20 cellular contexts compared by ENCODE assay signal in genomic region chr3:141462176-141462859, GRCh38. TPM values are rescaled to one million over a fixed set of nuclear protein-coding genes. Genes with fewer than 3 reads are reported as not detected.
DNase-seq lines count a peak whose midpoint lies in the region; ATAC-seq and TF ChIP-seq lines count a peak whose summit lies in the region.
"Had no signal": no experiment of that assay in that cellular context is flagged by ENCODE, and none has a peak within 500 bp of the region (broad histone marks: within the 10 kb centered on the region; RNA-seq: fewer than 3 reads in every experiment).

No MANE protein-coding gene starts in this region.

- intact Hi-C loops in activated CD8-positive, alpha-beta T cell treated with anti-CD3 and anti-CD28 coated beads for 36 hours (cut with micrococcal nuclease): no loop called here

- ATAC-seq in activated CD8-positive, alpha-beta T cell treated with anti-CD3 and anti-CD28 coated beads, Interleukin-2, amount 10 ng/mL, durations not matched to agents 7 days and 5 days: no peak
- no peak for ATAC-seq in activated CD8-positive, alpha-beta T cell treated with anti-CD3 and anti-CD28 coated beads for 36 hours
- ATAC-seq in GM19455 (IDR thresholded peaks at IDR 0.05; ENCODE audit: unreplicated experiment): no peak
- ATAC-seq: activated naive CD4-positive, alpha-beta T cell treated with anti-CD3 and anti-CD28 coated beads, Interleukin-2, amount 50 U/mL, for 72 hours; activated T-helper 17 cell treated with anti-CD3 and anti-CD28 coated beads, Interleukin-2, amount 50 U/mL, for 72 hours; GM23338; K562; left colon had no signal

- H3K9me3 Mint-ChIP-seq in activated CD8-positive, alpha-beta T cell treated with anti-CD3 and anti-CD28 coated beads, Interleukin-2, amount 10 ng/mL, durations not matched to agents 7 days and 5 days (ENCODE audit: insufficient read depth): peaks cover 14% of the 10 kb centered on the region
- H3K9me3 Mint-ChIP-seq in activated CD8-positive, alpha-beta T cell treated with anti-CD3 and anti-CD28 coated beads for 36 hours: peaks cover 10% of the 10 kb centered on the region

- H3K27ac Mint-ChIP-seq in activated CD8-positive, alpha-beta T cell treated with anti-CD3 and anti-CD28 coated beads, Interleukin-2, amount 10 ng/mL, durations not matched to agents 7 days and 5 days: no peak overlapping the region
- H3K27ac Mint-ChIP-seq in activated CD8-positive, alpha-beta T cell treated with anti-CD3 and anti-CD28 coated beads for 36 hours: no peak overlapping the region
- H3K27ac Mint-ChIP-seq: activated naive CD4-positive, alpha-beta T cell treated with anti-CD3 and anti-CD28 coated beads, Interleukin-2, amount 50 U/mL, for 72 hours; activated T-helper 17 cell treated with anti-CD3 and anti-CD28 coated beads, Interleukin-2, amount 50 U/mL, for 72 hours; GM23338 had no signal

- POLR2A ChIA-PET in activated CD8-positive, alpha-beta T cell treated with anti-CD3 and anti-CD28 coated beads, Interleukin-2, amount 10 ng/mL, durations not matched to agents 7 days and 5 days (lab: Charles Lee): no interaction called here
- POLR2A ChIA-PET in activated CD8-positive, alpha-beta T cell treated with anti-CD3 and anti-CD28 coated beads for 36 hours (lab: Charles Lee): interaction anchor here (0.9 kb wide), 1 partner anchor 25 kb away, joined by 3 read pairs; no protein-coding TSS in a partner anchor

- peak; percentile 18 for DNase-seq in activated CD8-positive, alpha-beta T cell treated with anti-CD3 and anti-CD28 coated beads, Interleukin-2, amount 10 ng/mL, durations not matched to agents 7 days and 5 days
- no peak for DNase-seq in activated CD8-positive, alpha-beta T cell treated with anti-CD3 and anti-CD28 coated beads for 36 hours
- peak; percentile 99 for DNase-seq in NCI-H146 treated with DMSO at 0.1 percent for 48 hours (lab: John Stamatoyannopoulos, UW; ENCODE audit: unreplicated experiment)
- peak; percentile 59 for DNase-seq in SHP77 treated with DMSO at 0.1 percent for 48 hours (lab: John Stamatoyannopoulos, UW)
- no peak for DNase-seq in amygdala (lab: John Stamatoyannopoulos, UW)
- no peak for DNase-seq in dedifferentiated amniotic fluid mesenchymal stem cell (ENCODE audit: extremely low spot score)
- DNase-seq: activated CD8-positive, alpha-beta memory T cell treated with anti-CD3 and anti-CD28 coated beads, Interleukin-2, amount 50 U/mL, for 48 hours; aorta; cortex of kidney; esophagus squamous epithelium; left colon; MM.1S; NCI-H187; NCI-H82; WERI-Rb-1 had no signal

- TF ChIP-seq CTCF in activated CD8-positive, alpha-beta T cell treated with anti-CD3 and anti-CD28 coated beads for 36 hours (IDR thresholded peaks at IDR 0.05): no peak

- H3K27me3 Mint-ChIP-seq in activated CD8-positive, alpha-beta T cell treated with anti-CD3 and anti-CD28 coated beads, Interleukin-2, amount 10 ng/mL, durations not matched to agents 7 days and 5 days (ENCODE audit: low read depth): peaks cover 3% of the 10 kb centered on the region
- no peaks in the 10 kb centered on the region for H3K27me3 Mint-ChIP-seq in activated CD8-positive, alpha-beta T cell treated with anti-CD3 and anti-CD28 coated beads for 36 hours
- H3K27me3 Mint-ChIP-seq: activated T-helper 17 cell treated with anti-CD3 and anti-CD28 coated beads, Interleukin-2, amount 50 U/mL, for 72 hours had no signal

- peaks cover 8% of the 10 kb centered on the region for H3K36me3 Mint-ChIP-seq in activated CD8-positive, alpha-beta T cell treated with anti-CD3 and anti-CD28 coated beads, Interleukin-2, amount 10 ng/mL, durations not matched to agents 7 days and 5 days (ENCODE audit: low read depth)
- peaks cover 8% of the 10 kb centered on the region for H3K36me3 Mint-ChIP-seq in activated CD8-positive, alpha-beta T cell treated with anti-CD3 and anti-CD28 coated beads for 36 hours (ENCODE audit: low read depth)

- H3K4me1 Mint-ChIP-seq in activated CD8-positive, alpha-beta T cell treated with anti-CD3 and anti-CD28 coated beads, Interleukin-2, amount 10 ng/mL, durations not matched to agents 7 days and 5 days (ENCODE audit: low read depth): peaks cover 20% of the 10 kb centered on the region
- H3K4me1 Mint-ChIP-seq in activated CD8-positive, alpha-beta T cell treated with anti-CD3 and anti-CD28 coated beads for 36 hours (ENCODE audit: low read depth): peaks cover 10% of the 10 kb centered on the region
- H3K4me1 Mint-ChIP-seq: activated T-helper 17 cell treated with anti-CD3 and anti-CD28 coated beads, Interleukin-2, amount 50 U/mL, for 72 hours; GM23338 had no signal

- CTCF ChIA-PET in activated CD8-positive, alpha-beta T cell treated with anti-CD3 and anti-CD28 coated beads, Interleukin-2, amount 10 ng/mL, durations not matched to agents 7 days and 5 days (lab: Charles Lee): interaction anchor here (0.9 to 11.4 kb wide), 8 partner anchors 10 to 158 kb away, joined by 3 to 267 read pairs (median 12); no protein-coding TSS in a partner anchor
- CTCF ChIA-PET in activated CD8-positive, alpha-beta T cell treated with anti-CD3 and anti-CD28 coated beads for 36 hours (lab: Charles Lee): interaction anchor here (0.6 to 11.5 kb wide), 6 partner anchors 8 to 153 kb away, joined by 3 to 418 read pairs (median 6); no protein-coding TSS in a partner anchor

- no peak overlapping the region for H3K4me3 Mint-ChIP-seq in activated CD8-positive, alpha-beta T cell treated with anti-CD3 and anti-CD28 coated beads, Interleukin-2, amount 10 ng/mL, durations not matched to agents 7 days and 5 days
- H3K4me3 Mint-ChIP-seq in activated CD8-positive, alpha-beta T cell treated with anti-CD3 and anti-CD28 coated beads for 36 hours: no peak overlapping the region
- H3K4me3 Mint-ChIP-seq: activated T-helper 17 cell treated with anti-CD3 and anti-CD28 coated beads, Interleukin-2, amount 50 U/mL, for 72 hours; GM23338 had no signal

RNA-seq across cellular contexts. Expression of gene RASA2, which starts 24.5 kb away (rescaled TPM):
- total RNA-seq in activated CD8-positive, alpha-beta T cell treated with anti-CD3 and anti-CD28 coated beads, Interleukin-2, amount 10 ng/mL, durations not matched to agents 7 days and 5 days: 10 to 100 TPM; 56.8 to 60.2 TPM
- total RNA-seq in activated CD8-positive, alpha-beta T cell treated with anti-CD3 and anti-CD28 coated beads for 36 hours: 10 to 100 TPM; 35.4 to 41.5 TPM

Comparison
In these comparisons a context has a peak if more than half of its experiments do, and no peak if none do; other contexts are left out.
1. DNase-seq: peak in activated CD8-positive, alpha-beta T cell treated with anti-CD3 and anti-CD28 coated beads, Interleukin-2, amount 10 ng/mL, durations not matched to agents 7 days and 5 days (single experiment), NCI-H146 treated with DMSO at 0.1 percent for 48 hours (single experiment) and SHP77 treated with DMSO at 0.1 percent for 48 hours (single experiment); none in activated CD8-positive, alpha-beta T cell treated with anti-CD3 and anti-CD28 coated beads for 36 hours (single experiment), amygdala (0 of 56) and dedifferentiated amniotic fluid mesenchymal stem cell (single experiment).